ENCODE assay signal across 1 cellular context in genomic region chr20:37333130-37333847, GRCh38.
TF ChIP-seq lines count a peak whose summit lies in the region.

No MANE protein-coding gene starts in this region.

TF ChIP-seq in HepG2, 621 proteins besides CTCF, POLR2A, EP300 and RAD21 (continued from another document):
- TF ChIP-seq ZNF788 (CRISPR knock-in tag; IDR thresholded peaks at IDR 0.05; ENCODE audit: borderline replicate concordance) (0 out of 2 replicates have a peak, but pooled peaks have one; percentile 3), HOXA5 (CRISPR knock-in tag; IDR thresholded peaks at IDR 0.05) (no peak), CHCHD3 (CRISPR knock-in tag; IDR thresholded peaks at IDR 0.05) (no peak), MAFF (IDR thresholded peaks at IDR 0.05; ENCODE audit: low read depth, low read length) (no peak), ZNF317 (CRISPR knock-in tag; IDR thresholded peaks at IDR 0.05) (0 out of 2 replicates have a peak, but pooled peaks have one; percentile 35), ZBTB7A (CRISPR knock-in tag; IDR thresholded peaks at IDR 0.05) (no peak), KLF9 (CRISPR knock-in tag; IDR thresholded peaks at IDR 0.05; ENCODE audit: low read depth) (no peak), BCL6 (CRISPR knock-in tag; IDR thresholded peaks at IDR 0.05) (no peak), TP53 (CRISPR knock-in tag; conservative IDR thresholded peaks at IDR 0.05) (no peak), TRIM24 (CRISPR knock-in tag; IDR thresholded peaks at IDR 0.05) (no peak), TGIF2 (CRISPR knock-in tag; IDR thresholded peaks at IDR 0.05) (0 out of 2 replicates have a peak, but pooled peaks have one; percentile 23), ZNF720 (CRISPR knock-in tag; IDR thresholded peaks at IDR 0.05) (no peak), IRF9 (CRISPR knock-in tag; IDR thresholded peaks at IDR 0.05; ENCODE audit: borderline replicate concordance) (0 out of 2 replicates have a peak, but pooled peaks have one; percentile 34), POGK (CRISPR knock-in tag; conservative IDR thresholded peaks at IDR 0.05) (peak; percentile 66; the same call in 1 of the 2 replicates), ZNF333 (CRISPR knock-in tag; IDR thresholded peaks at IDR 0.05; ENCODE audit: borderline replicate concordance) (peak; percentile 45; the same call in 1 of the 2 replicates), ZNF263 (CRISPR knock-in tag; IDR thresholded peaks at IDR 0.05) (peak; percentile 70), HOXD1 (CRISPR knock-in tag; IDR thresholded peaks at IDR 0.05) (no peak), ISL2 (CRISPR knock-in tag; IDR thresholded peaks at IDR 0.05) (0 out of 2 replicates have a peak, but pooled peaks have one; percentile 8), IKZF4 (CRISPR knock-in tag; IDR thresholded peaks at IDR 0.05; ENCODE audit: borderline replicate concordance, low read depth, not compliant biosample characterization) (peak; percentile 13), ZNF747 (CRISPR knock-in tag; IDR thresholded peaks at IDR 0.05; ENCODE audit: borderline replicate concordance) (no peak), ZNF335 (CRISPR knock-in tag; IDR thresholded peaks at IDR 0.05) (no peak), ETV6 (CRISPR knock-in tag; conservative IDR thresholded peaks at IDR 0.05) (no peak), TEAD3 (CRISPR knock-in tag; optimal IDR thresholded peaks at IDR 0.05; ENCODE audit: borderline replicate concordance) (peak; percentile 10), BORCS8-MEF2B (CRISPR knock-in tag; IDR thresholded peaks at IDR 0.05) (0 out of 2 replicates have a peak, but pooled peaks have one; percentile 11), SNRNP70 (IDR thresholded peaks at IDR 0.05; ENCODE audit: low read depth, low read length) (no peak), SP5 (CRISPR knock-in tag; IDR thresholded peaks at IDR 0.05; ENCODE audit: borderline replicate concordance, low read depth) (no peak), HMGA1 (CRISPR knock-in tag; conservative IDR thresholded peaks at IDR 0.05) (no peak), TFE3 (CRISPR knock-in tag; IDR thresholded peaks at IDR 0.05) (no peak), NR2C2 (CRISPR knock-in tag; IDR thresholded peaks at IDR 0.05; ENCODE audit: borderline replicate concordance) (no peak; the same call in 1 of the 2 replicates), ZNF121 (CRISPR knock-in tag; IDR thresholded peaks at IDR 0.05) (peak; percentile 84), NRL (CRISPR knock-in tag; IDR thresholded peaks at IDR 0.05; ENCODE audit: borderline replicate concordance) (0 out of 2 replicates have a peak, but pooled peaks have one; percentile 18), PAWR (CRISPR knock-in tag; IDR thresholded peaks at IDR 0.05; ENCODE audit: borderline replicate concordance) (no peak), ZNF691 (CRISPR knock-in tag; IDR thresholded peaks at IDR 0.05; ENCODE audit: borderline replicate concordance, low read depth) (0 out of 2 replicates have a peak, but pooled peaks have one; percentile 7), HES4 (CRISPR knock-in tag; IDR thresholded peaks at IDR 0.05; ENCODE audit: borderline replicate concordance) (no peak), ZMYM3 (CRISPR knock-in tag; IDR thresholded peaks at IDR 0.05) (no peak), SSRP1 (CRISPR knock-in tag; IDR thresholded peaks at IDR 0.05) (no peak), THAP7 (CRISPR knock-in tag; IDR thresholded peaks at IDR 0.05) (peak; percentile 16; the same call in 1 of the 2 replicates), ZSCAN25 (CRISPR knock-in tag; IDR thresholded peaks at IDR 0.05) (no peak), ZNF550 (CRISPR knock-in tag; IDR thresholded peaks at IDR 0.05; ENCODE audit: borderline replicate concordance) (0 out of 2 replicates have a peak, but pooled peaks have one; percentile 9), ZNF34 (CRISPR knock-in tag; IDR thresholded peaks at IDR 0.05; ENCODE audit: borderline replicate concordance) (no peak), ASH2L (IDR thresholded peaks at IDR 0.05; ENCODE audit: insufficient read length, low read depth, low read length) (peak; percentile 33), KAT2B (IDR thresholded peaks at IDR 0.05; ENCODE audit: borderline replicate concordance, low read depth, low read length) (no peak), GABPA (IDR thresholded peaks at IDR 0.05; ENCODE audit: low read depth, low read length) (no peak), GABPA (CRISPR knock-in tag; IDR thresholded peaks at IDR 0.05; ENCODE audit: low read depth) (no peak), HIVEP1 (CRISPR knock-in tag; IDR thresholded peaks at IDR 0.05) (0 out of 2 replicates have a peak, but pooled peaks have one; percentile 38), SKIL (CRISPR knock-in tag; IDR thresholded peaks at IDR 0.05; ENCODE audit: borderline replicate concordance) (no peak), MYNN (CRISPR knock-in tag; IDR thresholded peaks at IDR 0.05; ENCODE audit: low read depth) (no peak; the same call in 1 of the 2 replicates), ZNF766 (CRISPR knock-in tag; IDR thresholded peaks at IDR 0.05; ENCODE audit: borderline replicate concordance) (no peak), ARNT2 (CRISPR knock-in tag; IDR thresholded peaks at IDR 0.05; ENCODE audit: low read depth) (0 out of 2 replicates have a peak, but pooled peaks have one; percentile 18), ZNF776 (CRISPR knock-in tag; IDR thresholded peaks at IDR 0.05) (peak; percentile 54; the same call in 1 of the 2 replicates)
